In genomic region chr1:2255420-2256369, GRCh38 we compare ENCODE assay signal across 1 cellular context.
TF ChIP-seq lines count a peak whose summit lies in the region.

No MANE protein-coding gene starts in this region.

TF ChIP-seq in HepG2, 621 proteins besides CTCF, POLR2A, EP300 and RAD21 (continued from another document):
- TF ChIP-seq ZHX1 (CRISPR knock-in tag; IDR thresholded peaks at IDR 0.05; ENCODE audit: low read depth) (peak; percentile 64; the same call in 1 of the 2 replicates), EEA1 (CRISPR knock-in tag; IDR thresholded peaks at IDR 0.05; ENCODE audit: borderline replicate concordance) (no peak), SP2 (CRISPR knock-in tag; IDR thresholded peaks at IDR 0.05) (peak; percentile 33; the same call in 1 of the 2 replicates), HOXA3 (CRISPR knock-in tag; IDR thresholded peaks at IDR 0.05) (peak; percentile 95), GPBP1L1 (CRISPR knock-in tag; IDR thresholded peaks at IDR 0.05) (no peak), ZBTB38 (CRISPR knock-in tag; IDR thresholded peaks at IDR 0.05) (no peak), HOXA7 (CRISPR knock-in tag; IDR thresholded peaks at IDR 0.05) (no peak), REL (CRISPR knock-in tag; conservative IDR thresholded peaks at IDR 0.05) (0 out of 2 replicates have a peak, but pooled peaks have one; percentile 46), CREM (IDR thresholded peaks at IDR 0.05) (peak; percentile 91), CREM (CRISPR knock-in tag; IDR thresholded peaks at IDR 0.05) (peak; percentile 48; the same call in 1 of the 2 replicates), FOXA3 (CRISPR knock-in tag; IDR thresholded peaks at IDR 0.05) (no peak; the same call in 1 of the 2 replicates), HNRNPLL (IDR thresholded peaks at IDR 0.05; ENCODE audit: low read depth, low read length, poor library complexity, severe bottlenecking) (no peak), NR2C2 (CRISPR knock-in tag; IDR thresholded peaks at IDR 0.05; ENCODE audit: borderline replicate concordance) (peak; percentile 50), ZNF619 (CRISPR knock-in tag; IDR thresholded peaks at IDR 0.05) (peak; percentile 48; the same call in 1 of the 2 replicates), ETV5 (CRISPR knock-in tag; IDR thresholded peaks at IDR 0.05; ENCODE audit: borderline replicate concordance) (peak; percentile 60; the same call in 1 of the 2 replicates), TOPORS (CRISPR knock-in tag; IDR thresholded peaks at IDR 0.05) (no peak)
